In the genomic region with DNA sequence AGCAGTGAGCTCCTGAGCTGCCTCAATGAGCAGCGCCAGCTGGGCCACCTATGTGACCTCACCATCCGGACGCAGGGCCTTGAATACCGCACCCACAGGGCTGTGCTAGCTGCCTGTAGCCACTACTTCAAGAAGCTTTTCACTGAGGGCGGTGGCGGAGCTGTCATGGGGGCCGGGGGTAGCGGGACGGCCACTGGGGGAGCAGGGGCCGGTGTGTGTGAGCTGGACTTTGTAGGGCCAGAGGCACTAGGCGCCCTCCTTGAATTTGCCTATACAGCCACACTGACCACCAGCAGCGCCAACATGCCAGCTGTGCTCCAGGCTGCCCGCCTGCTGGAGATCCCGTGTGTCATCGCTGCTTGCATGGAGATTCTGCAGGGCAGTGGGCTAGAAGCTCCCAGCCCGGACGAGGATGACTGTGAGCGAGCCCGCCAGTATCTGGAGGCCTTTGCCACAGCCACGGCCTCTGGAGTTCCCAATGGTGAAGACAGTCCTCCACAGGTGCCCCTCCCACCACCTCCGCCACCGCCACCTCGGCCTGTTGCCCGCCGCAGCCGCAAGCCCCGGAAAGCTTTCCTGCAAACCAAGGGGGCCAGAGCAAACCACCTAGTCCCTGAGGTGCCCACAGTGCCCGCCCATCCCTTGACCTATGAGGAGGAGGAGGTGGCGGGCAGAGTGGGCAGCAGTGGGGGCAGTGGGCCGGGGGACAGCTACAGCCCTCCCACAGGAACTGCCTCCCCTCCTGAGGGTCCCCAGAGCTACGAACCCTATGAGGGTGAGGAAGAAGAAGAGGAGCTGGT, we compare ENCODE assay signal across 22 cellular contexts. TPM values are rescaled to one million over a fixed set of nuclear protein-coding genes. Genes with fewer than 3 reads are reported as not detected.
DNase-seq lines count a peak whose midpoint lies in the region; ATAC-seq and TF ChIP-seq lines count a peak whose summit lies in the region.
"Had no signal": no experiment of that assay in that cellular context is flagged by ENCODE, and none has a peak within 500 bp of the region (broad histone marks: within the 10 kb centered on the region; RNA-seq: fewer than 3 reads in every experiment).

No MANE protein-coding gene starts in this region.

- H3K27ac ChIP-seq in RWPE1 (peak overlapping the region; percentile 100), esophagus (ENCODE audit: low read depth in 2 of 2, low read length in 1 of 2) (peak overlapping the region; percentile 95 to 96), stomach (peak overlapping the region in 4 of 5 donors; percentile 83 to 100 (median 99))
- H3K27ac ChIP-seq: foreskin keratinocyte had no signal

- peaks cover 2% of the 10 kb centered on the region for H3K36me3 Mint-ChIP-seq in activated naive CD4-positive, alpha-beta T cell treated with anti-CD3 and anti-CD28 coated beads, Interleukin-2, amount 50 U/mL, for 24 hours
- H3K36me3 Mint-ChIP-seq in activated naive CD4-positive, alpha-beta T cell treated with anti-CD3 and anti-CD28 coated beads, Interleukin-2, amount 10 ng/mL, durations not matched to agents 7 days and 5 days = peaks cover 63% of the 10 kb centered on the region
- peaks cover 77% of the 10 kb centered on the region for H3K36me3 Mint-ChIP-seq in activated T-cell treated with anti-CD3 and anti-CD28 coated beads, Interleukin-2, amount 50 U/mL, for 24 hours (ENCODE audit: low read depth)
- H3K36me3 Mint-ChIP-seq: naive B cell had no signal

- CTCF ChIA-PET in activated naive CD4-positive, alpha-beta T cell treated with anti-CD3 and anti-CD28 coated beads, Interleukin-2, amount 10 ng/mL, durations not matched to agents 7 days and 5 days (lab: Charles Lee) = interaction anchor here (0.6 to 6.7 kb wide), 12 partner anchors 7 to 108 kb away, joined by 3 to 48 read pairs (median 6); a partner anchor contains a TSS
- CTCF ChIA-PET in RWPE1 (lab: Yijun Ruan, JAX) = interaction anchor here (1.0 to 1.5 kb wide), 2 partner anchors 15 to 19 kb away, joined by 3 read pairs; no protein-coding TSS in a partner anchor

- DNase-seq in activated naive CD4-positive, alpha-beta T cell treated with anti-CD3 and anti-CD28 coated beads, Interleukin-2, amount 10 ng/mL, durations not matched to agents 7 days and 5 days = no peak
- no peak for DNase-seq in RWPE1 (ENCODE audit: low spot score)
- no peak for DNase-seq in stomach
- DNase-seq in inferior parietal cortex (ENCODE audit: extremely low spot score) = no peak
- no peak for DNase-seq in activated T-cell treated with anti-CD3 and anti-CD28 coated beads, Interleukin-2, amount 50 U/mL, for 24 hours
- DNase-seq: ACHN; activated CD4-positive, alpha-beta memory T cell treated with anti-CD3 and anti-CD28 coated beads, Interleukin-2, amount 10 ng/mL, durations not matched to agents 7 days and 5 days; activated naive CD8-positive, alpha-beta T cell treated with anti-CD3 and anti-CD28 coated beads, Interleukin-2, amount 10 ng/mL, durations not matched to agents 7 days and 5 days; foreskin keratinocyte; hypothalamus; naive B cell; NCI-H1694 treated with DMSO at 0.1 percent for 48 hours; SK-N-SH; substantia nigra had no signal

- no peaks in the 10 kb centered on the region for H3K9me3 Mint-ChIP-seq in activated naive CD4-positive, alpha-beta T cell treated with anti-CD3 and anti-CD28 coated beads, Interleukin-2, amount 50 U/mL, for 24 hours
- no peaks in the 10 kb centered on the region for H3K9me3 Mint-ChIP-seq in activated naive CD4-positive, alpha-beta T cell treated with anti-CD3 and anti-CD28 coated beads, Interleukin-2, amount 10 ng/mL, durations not matched to agents 7 days and 5 days
- H3K9me3 Mint-ChIP-seq in activated T-cell treated with anti-CD3 and anti-CD28 coated beads, Interleukin-2, amount 50 U/mL, for 24 hours = no peaks in the 10 kb centered on the region
- H3K9me3 Mint-ChIP-seq: activated CD4-positive, alpha-beta memory T cell treated with anti-CD3 and anti-CD28 coated beads, Interleukin-2, amount 10 ng/mL, durations not matched to agents 7 days and 5 days; activated naive CD8-positive, alpha-beta T cell treated with anti-CD3 and anti-CD28 coated beads, Interleukin-2, amount 10 ng/mL, durations not matched to agents 7 days and 5 days; naive B cell had no signal

- ATAC-seq in GM18511 (IDR thresholded peaks at IDR 0.05; ENCODE audit: unreplicated experiment) = no peak
- ATAC-seq: foreskin keratinocyte, HCT116 had no signal

- peaks cover 8 to 38% of the 10 kb centered on the region in 2 donors for H3K36me3 ChIP-seq in esophagus (ENCODE audit: control insufficient read depth in 2 of 2, insufficient read depth in 2 of 2, low read length in 1 of 2)
- peaks cover 28 to 56% (median 44%) of the 10 kb centered on the region in 4 donors for H3K36me3 ChIP-seq in stomach

- H3K4me1 Mint-ChIP-seq in activated naive CD4-positive, alpha-beta T cell treated with anti-CD3 and anti-CD28 coated beads, Interleukin-2, amount 50 U/mL, for 24 hours = peaks cover 76% of the 10 kb centered on the region
- peaks cover 85% of the 10 kb centered on the region for H3K4me1 Mint-ChIP-seq in activated naive CD4-positive, alpha-beta T cell treated with anti-CD3 and anti-CD28 coated beads, Interleukin-2, amount 10 ng/mL, durations not matched to agents 7 days and 5 days
- H3K4me1 Mint-ChIP-seq in activated T-cell treated with anti-CD3 and anti-CD28 coated beads, Interleukin-2, amount 50 U/mL, for 24 hours (ENCODE audit: low read depth) = peaks cover 83% of the 10 kb centered on the region

- 85 to 86% methylated on average over 31 of the region's 31 CpGs for WGBS in esophagus, 2 donors
- 84 to 92% (median 88%) methylated on average over 17 to 31 of the region's 31 CpGs for WGBS in stomach, 5 donors

- H3K4me1 ChIP-seq in esophagus (ENCODE audit: control insufficient read depth in 2 of 2, insufficient read depth in 2 of 2, low read length in 1 of 2) = peaks cover 22 to 56% of the 10 kb centered on the region in 2 donors
- H3K4me1 ChIP-seq in stomach = peaks cover 61 to 94% (median 86%) of the 10 kb centered on the region in 4 donors

- H3K27me3 Mint-ChIP-seq in activated naive CD4-positive, alpha-beta T cell treated with anti-CD3 and anti-CD28 coated beads, Interleukin-2, amount 50 U/mL, for 24 hours = no peaks in the 10 kb centered on the region
- no peaks in the 10 kb centered on the region for H3K27me3 Mint-ChIP-seq in activated naive CD4-positive, alpha-beta T cell treated with anti-CD3 and anti-CD28 coated beads, Interleukin-2, amount 10 ng/mL, durations not matched to agents 7 days and 5 days
- no peaks in the 10 kb centered on the region for H3K27me3 Mint-ChIP-seq in activated T-cell treated with anti-CD3 and anti-CD28 coated beads, Interleukin-2, amount 50 U/mL, for 24 hours
- H3K27me3 Mint-ChIP-seq: activated CD4-positive, alpha-beta memory T cell treated with anti-CD3 and anti-CD28 coated beads, Interleukin-2, amount 10 ng/mL, durations not matched to agents 7 days and 5 days; naive B cell had no signal

- H3K27me3 ChIP-seq in esophagus (ENCODE audit: control insufficient read depth in 1 of 2, insufficient read depth in 2 of 2, low read length in 2 of 2) (no peaks in the 10 kb centered on the region), stomach (no peaks in the 10 kb centered on the region)
- H3K27me3 ChIP-seq: foreskin keratinocyte had no signal

- H3K4me3 Mint-ChIP-seq in activated naive CD4-positive, alpha-beta T cell treated with anti-CD3 and anti-CD28 coated beads, Interleukin-2, amount 50 U/mL, for 24 hours = peak overlapping the region; percentile 15
- no peak overlapping the region for H3K4me3 Mint-ChIP-seq in activated naive CD4-positive, alpha-beta T cell treated with anti-CD3 and anti-CD28 coated beads, Interleukin-2, amount 10 ng/mL, durations not matched to agents 7 days and 5 days
- no peak overlapping the region for H3K4me3 Mint-ChIP-seq in activated T-cell treated with anti-CD3 and anti-CD28 coated beads, Interleukin-2, amount 50 U/mL, for 24 hours

- TF ChIP-seq EP300 in stomach (IDR thresholded peaks at IDR 0.05) = no peak

- no peak overlapping the region for H3K4me3 ChIP-seq in esophagus (ENCODE audit: low read depth in 1 of 2, low read length in 2 of 2)
- no peak overlapping the region for H3K4me3 ChIP-seq in stomach
- H3K4me3 ChIP-seq: coronary artery had no signal

- H3K27ac Mint-ChIP-seq in activated naive CD4-positive, alpha-beta T cell treated with anti-CD3 and anti-CD28 coated beads, Interleukin-2, amount 50 U/mL, for 24 hours = no peak overlapping the region
- H3K27ac Mint-ChIP-seq in activated naive CD4-positive, alpha-beta T cell treated with anti-CD3 and anti-CD28 coated beads, Interleukin-2, amount 10 ng/mL, durations not matched to agents 7 days and 5 days = no peak overlapping the region
- H3K27ac Mint-ChIP-seq in activated T-cell treated with anti-CD3 and anti-CD28 coated beads, Interleukin-2, amount 50 U/mL, for 24 hours = no peak overlapping the region

- intact Hi-C loops in stomach (cut with DNase I; ENCODE audit: low total_unique reads) = loop anchor here (10.0 kb wide), 1 partner anchor 50 kb away; a partner anchor contains a TSS

- TF ChIP-seq CTCF in RWPE1 (conservative IDR thresholded peaks at IDR 0.05; ENCODE audit: low read depth) = no peak
- no peak for TF ChIP-seq CTCF in stomach (IDR thresholded peaks at IDR 0.05)

- H3K9me3 ChIP-seq in esophagus (ENCODE audit: control insufficient read depth in 2 of 2, insufficient read depth in 1 of 2, low read depth in 1 of 2, low read length in 1 of 2) (no peaks in the 10 kb centered on the region), stomach (no peaks in the 10 kb centered on the region)
- H3K9me3 ChIP-seq: SK-N-SH had no signal

- no peak for TF ChIP-seq POLR2A in stomach (IDR thresholded peaks at IDR 0.05)

- POLR2A ChIA-PET in RWPE1 (lab: Yijun Ruan, JAX; ENCODE audit: low non-redundant PET) = no interaction called here

RNA-seq across cellular contexts. Expression of a gene that starts 12.3 kb away (rescaled TPM):
- 10 to 100 TPM; 71.7 to 95.8 TPM for polyA plus RNA-seq in esophagus
- total RNA-seq in stomach = 100 to 1,000 TPM in 1 of 5 donors, 10 to 100 TPM in 4; 32.3 to 134 (median 53.9) TPM
- polyA plus RNA-seq in stomach = 10 to 100 TPM; 29.6 to 39.5 (median 35.6) TPM

RNA-seq across cellular contexts. Expression of a gene that starts 18.7 kb away (rescaled TPM):
- polyA plus RNA-seq in esophagus (10 to 100 TPM in 1 of 2 donors, 1 to 10 TPM in 1; 1.7 to 10.1 TPM), stomach (1 to 10 TPM; 1.6 to 6.6 (median 6.1) TPM)
- 100 to 1,000 TPM in 1 of 5 donors, not detected in 4; 158 TPM for total RNA-seq in stomach

RNA-seq across cellular contexts. Expression of a gene that starts 18.7 kb away (rescaled TPM):
- polyA plus RNA-seq in esophagus (under 1 TPM; 0.14 to 0.29 TPM), stomach (under 1 TPM in 1 of 3 donors, not detected in 2; 0.13 TPM)
- total RNA-seq in stomach = under 1 TPM in 2 of 5 donors, not detected in 3; 0.18 to 0.89 TPM
- total RNA-seq: activated CD4-positive, alpha-beta memory T cell treated with anti-CD3 and anti-CD28 coated beads, Interleukin-2, amount 10 ng/mL, durations not matched to agents 7 days and 5 days; activated naive CD8-positive, alpha-beta T cell treated with anti-CD3 and anti-CD28 coated beads, Interleukin-2, amount 10 ng/mL, durations not matched to agents 7 days and 5 days; foreskin keratinocyte; lung microvascular endothelial cell; posterior vena cava had no signal
- polyA plus RNA-seq: foreskin keratinocyte, keratinocyte, SK-N-SH had no signal

RNA-seq across cellular contexts. Expression of a gene that starts 21.5 kb away (rescaled TPM):
- under 1 TPM in 1 of 2 donors, not detected in 1; 0.22 TPM for polyA plus RNA-seq in esophagus
- total RNA-seq in stomach = 10 to 100 TPM in 1 of 5 donors, 1 to 10 TPM in 1, not detected in 3; 1.1 to 11.6 TPM
- polyA plus RNA-seq in stomach = not detected
- total RNA-seq: foreskin keratinocyte, posterior vena cava had no signal
- polyA plus RNA-seq: foreskin keratinocyte, keratinocyte, SK-N-SH had no signal

RNA-seq across cellular contexts. Expression of a gene that starts 31.8 kb away (rescaled TPM):
- polyA plus RNA-seq in esophagus = 10 to 100 TPM; 27.1 TPM
- total RNA-seq in stomach = 10 to 100 TPM; 14.1 to 76.5 (median 54.8) TPM
- 10 to 100 TPM; 31.4 to 43.8 (median 40.4) TPM for polyA plus RNA-seq in stomach
